22 cellular contexts compared by ENCODE assay signal in the genomic region with DNA sequence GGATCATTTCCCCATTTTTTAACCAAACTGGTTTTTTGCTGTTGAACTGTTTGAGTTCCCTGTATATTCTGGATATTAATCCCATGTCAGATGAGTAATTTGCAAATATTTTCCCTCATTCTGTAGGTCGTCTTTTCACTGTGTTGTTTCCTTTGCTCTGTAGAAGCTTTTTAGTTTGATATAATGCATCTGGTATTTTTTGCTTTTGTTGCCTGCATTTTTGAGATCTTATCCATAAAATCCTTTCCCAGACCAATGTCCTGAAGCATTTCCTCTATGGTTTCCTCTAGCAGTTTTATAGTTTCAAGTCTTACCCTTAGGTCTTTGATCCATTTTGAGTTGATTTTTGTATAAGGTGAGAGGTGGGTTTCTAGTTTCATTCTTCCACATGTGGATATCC.
DNase-seq lines count a peak whose midpoint lies in the region; ATAC-seq, FAIRE-seq and TF ChIP-seq lines count a peak whose summit lies in the region.
"Had no signal": no experiment of that assay in that cellular context is flagged by ENCODE, and none has a peak within 500 bp of the region (broad histone marks: within the 10 kb centered on the region; RNA-seq: fewer than 3 reads in every experiment).

No MANE protein-coding gene starts in this region.

- H3K9me3 ChIP-seq in HEK293 (ENCODE audit: control insufficient read depth, insufficient read depth, low read depth, low read length): no peaks in the 10 kb centered on the region
- H3K9me3 ChIP-seq: BE2C had no signal

- H3K27ac ChIP-seq in HEK293 (ENCODE audit: extremely low read depth, low read depth, low read length): no peak overlapping the region
- H3K27ac ChIP-seq: A549; BLaER1 treated with 17β-estradiol and CSF1 and Interleukin-3, amounts not matched to agents 10 nM and 100 nM; GM23248 had no signal

- H3K4me3 ChIP-seq in HEK293 (ENCODE audit: low read depth, low read length): no peak overlapping the region
- H3K4me3 ChIP-seq: A549; BLaER1 treated with 17β-estradiol and CSF1 and Interleukin-3, amounts not matched to agents 10 nM and 100 nM; GM23248 had no signal

- no peak for ATAC-seq in HG03432 (IDR thresholded peaks at IDR 0.05; ENCODE audit: unreplicated experiment)

- TF ChIP-seq CTCF in HEK293 (tag by site-specific recombination; IDR thresholded peaks at IDR 0.05) (no peak), GM10266 (IDR thresholded peaks at IDR 0.05; ENCODE audit: control insufficient read depth, insufficient read depth, low read depth, missing control alignments) (no peak)

- peaks cover 17% of the 10 kb centered on the region for H3K4me1 ChIP-seq in HEK293 (ENCODE audit: control insufficient read depth, insufficient read depth, low read length)

- FAIRE-seq in islet of Langerhans (lab: Jason Lieb, UNC): peak; percentile 71
- FAIRE-seq: GM12892, GM19239 had no signal

- H3K36me3 ChIP-seq in HEK293 (ENCODE audit: control insufficient read depth in 2 of 2, insufficient read depth in 1 of 2, low read length in 2 of 2): peaks cover 6 to 7% of the 10 kb centered on the region in 2 experiments; a peak in 2 of 3 replicates

- POLR2A ChIA-PET in HEK293 (lab: Yijun Ruan, JAX): no interaction called here

- peak; percentile 57 for DNase-seq in EL
- DNase-seq in dermis blood vessel endothelial cell: peak; percentile 15
- DNase-seq in HCEC 1CT: no peak
- no peak for DNase-seq in GM10266 (ENCODE audit: extremely low spot score)
- DNase-seq: 8988T; ACHN; AML-193; BE2C; Calu3; CD4-positive, alpha-beta T cell; COR-L47; DMS79 treated with DMSO at 0.1 percent for 48 hours; GF-D8; GM23248; H9 had no signal

- CTCF ChIA-PET in HEK293 (lab: Yijun Ruan, JAX): interaction anchor here (0.6 kb wide), 2 partner anchors 13 to 25 kb away, joined by 3 to 5 read pairs; no protein-coding TSS in a partner anchor

TF ChIP-seq in HEK293, 187 proteins besides CTCF, POLR2A, EP300 and RAD21:
- no peak for TF ChIP-seq ZNF121 (tag by site-specific recombination; IDR thresholded peaks at IDR 0.05)
- no peak for TF ChIP-seq ZNF24 (tag by site-specific recombination; IDR thresholded peaks at IDR 0.05)
- TF ChIP-seq, protein P1, sequence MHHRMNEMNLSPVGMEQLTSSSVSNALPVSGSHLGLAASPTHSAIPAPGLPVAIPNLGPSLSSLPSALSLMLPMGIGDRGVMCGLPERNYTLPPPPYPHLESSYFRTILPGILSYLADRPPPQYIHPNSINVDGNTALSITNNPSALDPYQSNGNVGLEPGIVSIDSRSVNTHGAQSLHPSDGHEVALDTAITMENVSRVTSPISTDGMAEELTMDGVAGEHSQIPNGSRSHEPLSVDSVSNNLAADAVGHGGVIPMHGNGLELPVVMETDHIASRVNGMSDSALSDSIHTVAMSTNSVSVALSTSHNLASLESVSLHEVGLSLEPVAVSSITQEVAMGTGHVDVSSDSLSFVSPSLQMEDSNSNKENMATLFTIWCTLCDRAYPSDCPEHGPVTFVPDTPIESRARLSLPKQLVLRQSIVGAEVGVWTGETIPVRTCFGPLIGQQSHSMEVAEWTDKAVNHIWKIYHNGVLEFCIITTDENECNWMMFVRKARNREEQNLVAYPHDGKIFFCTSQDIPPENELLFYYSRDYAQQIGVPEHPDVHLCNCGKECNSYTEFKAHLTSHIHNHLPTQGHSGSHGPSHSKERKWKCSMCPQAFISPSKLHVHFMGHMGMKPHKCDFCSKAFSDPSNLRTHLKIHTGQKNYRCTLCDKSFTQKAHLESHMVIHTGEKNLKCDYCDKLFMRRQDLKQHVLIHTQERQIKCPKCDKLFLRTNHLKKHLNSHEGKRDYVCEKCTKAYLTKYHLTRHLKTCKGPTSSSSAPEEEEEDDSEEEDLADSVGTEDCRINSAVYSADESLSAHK (tag by site-specific recombination; IDR thresholded peaks at IDR 0.05): peak; percentile 56
- no peak for TF ChIP-seq ZNF324 (tag by site-specific recombination; IDR thresholded peaks at IDR 0.05)
TF ChIP-seq in HEK293: peak in this region for 1.

Comparison
In these comparisons a context has a peak if more than half of its experiments do, and no peak if none do; other contexts are left out.
1. DNase-seq: peak in EL (single experiment) and dermis blood vessel endothelial cell (single experiment); none in HCEC 1CT (single experiment) and GM10266 (single experiment).